Comparison of ENCODE assay signal across 15 cellular contexts in genomic region chr2:217980036-217980435, GRCh38. TPM values are rescaled to one million over a fixed set of nuclear protein-coding genes. Genes with fewer than 3 reads are reported as not detected.
DNase-seq lines count a peak whose midpoint lies in the region; ATAC-seq and TF ChIP-seq lines count a peak whose summit lies in the region.
"Had no signal": no experiment of that assay in that cellular context is flagged by ENCODE, and none has a peak within 500 bp of the region (broad histone marks: within the 10 kb centered on the region; RNA-seq: fewer than 3 reads in every experiment).

No MANE protein-coding gene starts in this region.

- H2AFZ ChIP-seq in osteoblast (ENCODE audit: low read length) = no peak overlapping the region

- ATAC-seq in heart right ventricle (peak in 7 of 8 donors; percentile 15 to 77 (median 38)), upper lobe of right lung (no peak), GM21529 (IDR thresholded peaks at IDR 0.05; ENCODE audit: unreplicated experiment) (no peak), GM18873 (IDR thresholded peaks at IDR 0.05; ENCODE audit: low FRiP score, unreplicated experiment) (no peak)
- ATAC-seq: Panc1, T-cell had no signal

- H3K4me2 ChIP-seq in osteoblast (ENCODE audit: insufficient read depth, low read length) = no peak overlapping the region

- H3K9ac ChIP-seq in adipocyte (ENCODE audit: low read length) = peak overlapping the region; percentile 28

- H3K4me1 ChIP-seq in adipocyte (ENCODE audit: control insufficient read depth, insufficient read depth, low read length) (peaks cover 31% of the 10 kb centered on the region), heart right ventricle (peaks cover 18 to 94% (median 65%) of the 10 kb centered on the region in 9 donors), osteoblast (ENCODE audit: insufficient read depth, low read length) (peaks cover 15% of the 10 kb centered on the region), upper lobe of right lung (peaks cover 40% of the 10 kb centered on the region)

- DNase-seq in adipocyte (ENCODE audit: low read depth) (peak; percentile 41), heart right ventricle (no peak), osteoblast (ENCODE audit: insufficient read length, low spot score, missing footprints) (peak; percentile 90), upper lobe of right lung (peak; percentile 65), NAMALWA (ENCODE audit: low spot score) (no peak)
- DNase-seq: activated T-cell treated with anti-CD3 and anti-CD28 coated beads, Interleukin-2, amount 50 U/mL, for 1 hour; GDM1; GOT3; NCI-H187; NCI-H526 treated with DMSO at 0.1 percent for 48 hours; T-cell had no signal

- H3K27ac ChIP-seq in heart right ventricle (peak overlapping the region in 8 of 10 donors; percentile 77 to 90 (median 89)), osteoblast (ENCODE audit: low read depth, low read length) (no peak overlapping the region), upper lobe of right lung (peak overlapping the region; percentile 36)
- H3K27ac ChIP-seq: HL-60 had no signal

- intact Hi-C loops in heart right ventricle (cut with DNase I) (loop anchor here in 3 of 10 donors (5.0 kb wide), 3 partner anchors 33 to 93 kb away; no protein-coding TSS in a partner anchor), upper lobe of right lung (cut with DNase I) (loop anchor here (10.0 kb wide), 1 partner anchor 45 kb away; no protein-coding TSS in a partner anchor)

- H3K27me3 ChIP-seq in adipocyte (replicated peaks; ENCODE audit: control insufficient read depth, insufficient read depth, low read length) = no peaks in the 10 kb centered on the region
- no peaks in the 10 kb centered on the region for H3K27me3 ChIP-seq in heart right ventricle
- H3K27me3 ChIP-seq in osteoblast (ENCODE audit: insufficient read depth, low read length) = no peaks in the 10 kb centered on the region
- no peaks in the 10 kb centered on the region for H3K27me3 ChIP-seq in upper lobe of right lung

- H3K79me2 ChIP-seq in osteoblast (ENCODE audit: insufficient read depth, low read length) = no peaks in the 10 kb centered on the region

- no peaks in the 10 kb centered on the region for H4K20me1 ChIP-seq in osteoblast (ENCODE audit: insufficient read depth, low read length)

- H3K4me3 ChIP-seq in adipocyte (ENCODE audit: low read length) (no peak overlapping the region), heart right ventricle (no peak overlapping the region), osteoblast (ENCODE audit: insufficient read depth, low read length) (no peak overlapping the region), upper lobe of right lung (no peak overlapping the region)

- TF ChIP-seq CTCF in heart right ventricle (IDR thresholded peaks at IDR 0.05) (no peak), osteoblast (IDR thresholded peaks at IDR 0.05; ENCODE audit: extremely low read depth, low read depth, low read length) (no peak), upper lobe of right lung (IDR thresholded peaks at IDR 0.05) (no peak)

- H3K36me3 ChIP-seq in adipocyte (ENCODE audit: control insufficient read depth, insufficient read depth, low read length, severe bottlenecking) = peaks cover 50% of the 10 kb centered on the region
- peaks cover 0 to 3% (median 0%) of the 10 kb centered on the region in 9 donors for H3K36me3 ChIP-seq in heart right ventricle
- H3K36me3 ChIP-seq in osteoblast (ENCODE audit: insufficient read depth, low read length) = no peaks in the 10 kb centered on the region
- no peaks in the 10 kb centered on the region for H3K36me3 ChIP-seq in upper lobe of right lung

- 57% methylated on average over 5 of the region's 5 CpGs for WGBS in heart right ventricle, 2 donors

- no peaks in the 10 kb centered on the region for H3K9me3 ChIP-seq in adipocyte (ENCODE audit: control insufficient read depth, low read length)
- peaks cover 0 to 4% (median 0%) of the 10 kb centered on the region in 11 donors for H3K9me3 ChIP-seq in heart right ventricle
- no peaks in the 10 kb centered on the region for H3K9me3 ChIP-seq in osteoblast (ENCODE audit: low read depth, low read length)
- no peaks in the 10 kb centered on the region for H3K9me3 ChIP-seq in upper lobe of right lung

RNA-seq across cellular contexts. Expression of gene TNS1, which starts 22.8 kb away (rescaled TPM):
- total RNA-seq in heart right ventricle (100 to 1,000 TPM; 583 to 844 (median 738) TPM), osteoblast (45.7 and 48.9 TPM in 2 replicates), upper lobe of right lung (669 TPM)
- 100 to 1,000 TPM in 1 of 2 donors, 10 to 100 TPM in 1; 64.6 to 244 TPM for polyA plus RNA-seq in heart right ventricle

Comparison
In these comparisons a context has a peak if more than half of its experiments do, and no peak if none do; other contexts are left out.
1. DNase-seq: peak in adipocyte (single experiment), osteoblast (single experiment) and upper lobe of right lung (single experiment); none in heart right ventricle (0 of 2) and NAMALWA (single experiment).
2. ATAC-seq: peak in heart right ventricle (7 of 8); none in upper lobe of right lung (single experiment), GM21529 (single experiment) and GM18873 (single experiment).
3. RNA of gene TNS1, which starts 22.8 kb away (total RNA-seq): 583 to 844 TPM in heart right ventricle and 669 TPM in upper lobe of right lung (single experiment); 45.7 to 48.9 TPM in osteoblast; every median in the first group is over 10 times any median in the second.